ENCODE assay signal across 8 cellular contexts in genomic region chr4:157978680-157979361, GRCh38.
DNase-seq lines count a peak whose midpoint lies in the region; ATAC-seq and TF ChIP-seq lines count a peak whose summit lies in the region.

No MANE protein-coding gene starts in this region.

- peaks cover 2% of the 10 kb centered on the region for H3K27me3 Mint-ChIP-seq in neural progenitor cell (ENCODE audit: insufficient read depth, low read depth)

- H3F3A ChIP-seq in neural progenitor cell (ENCODE audit: low read depth): no peaks in the 10 kb centered on the region

- H3K27ac ChIP-seq in neural progenitor cell: no peak overlapping the region

- peaks cover 3% of the 10 kb centered on the region for H3K4me1 Mint-ChIP-seq in neural progenitor cell

- peak overlapping the region; percentile 13 for H3K27ac Mint-ChIP-seq in neural progenitor cell

- no peak overlapping the region for H2AFZ ChIP-seq in neural progenitor cell (replicated peaks)

- no peaks in the 10 kb centered on the region for H3K9me3 Mint-ChIP-seq in neural progenitor cell

- peak; percentile 38 for DNase-seq in COLO668 (lab: John Stamatoyannopoulos, UW; ENCODE audit: unreplicated experiment)
- DNase-seq in GM19238 (ENCODE audit: insufficient read length, low spot score): peak; percentile 13
- DNase-seq in NCI-H446 (lab: John Stamatoyannopoulos, UW): peak; percentile 78 to 84
- DNase-seq in activated CD8-positive, alpha-beta memory T cell treated with anti-CD3 and anti-CD28 coated beads for 24 hours: peak; percentile 57
- DNase-seq in fibroblast of the aortic adventitia (ENCODE audit: low read depth): peak; percentile 80
- DNase-seq in neural progenitor cell (ENCODE audit: low spot score): peak; percentile 83
- DNase-seq in NK-92 treated with Interleukin-12 subunit alpha and Interleukin-12 subunit beta, amount 100 ng/mL, for 24 hours (lab: John Stamatoyannopoulos, UW): no peak

- no peaks in the 10 kb centered on the region for H4K20me1 ChIP-seq in neural progenitor cell (ENCODE audit: low read depth)

- TF ChIP-seq CTCF in fibroblast of the aortic adventitia (IDR thresholded peaks at IDR 0.05; ENCODE audit: insufficient read depth, low read length): peak; percentile 86
- peak; percentile 89 for TF ChIP-seq CTCF in neural progenitor cell (IDR thresholded peaks at IDR 0.05)

- no peak overlapping the region for H3K4me3 Mint-ChIP-seq in neural progenitor cell

- no peaks in the 10 kb centered on the region for H3K27me3 ChIP-seq in neural progenitor cell

- peak overlapping the region; percentile 52 for H3K4me2 ChIP-seq in neural progenitor cell

- H3K9me3 ChIP-seq in neural progenitor cell (ENCODE audit: low read depth): no peaks in the 10 kb centered on the region

- H3K4me3 ChIP-seq in fibroblast of the aortic adventitia (ENCODE audit: low read depth, low read length): no peak overlapping the region
- no peak overlapping the region for H3K4me3 ChIP-seq in neural progenitor cell

- no peaks in the 10 kb centered on the region for H3K79me2 ChIP-seq in neural progenitor cell (ENCODE audit: low read depth)

- ATAC-seq in HG03354 (IDR thresholded peaks at IDR 0.05; ENCODE audit: poor library complexity, severe bottlenecking, unreplicated experiment): peak; percentile 96

- no peaks in the 10 kb centered on the region for H3K36me3 Mint-ChIP-seq in neural progenitor cell

- no peak overlapping the region for H3K9ac ChIP-seq in neural progenitor cell

- H3K36me3 ChIP-seq in neural progenitor cell: no peaks in the 10 kb centered on the region

- H3K4me1 ChIP-seq in neural progenitor cell: no peaks in the 10 kb centered on the region
